In genomic region chr2:189393440-189394111, GRCh38 we compare ENCODE assay signal across 12 cellular contexts. TPM values are rescaled to one million over a fixed set of nuclear protein-coding genes. Genes with fewer than 3 reads are reported as not detected.
DNase-seq lines count a peak whose midpoint lies in the region; ATAC-seq, FAIRE-seq and TF ChIP-seq lines count a peak whose summit lies in the region.
"Had no signal": no experiment of that assay in that cellular context is flagged by ENCODE, and none has a peak within 500 bp of the region (broad histone marks: within the 10 kb centered on the region; RNA-seq: fewer than 3 reads in every experiment).

No MANE protein-coding gene starts in this region.

- H3K36me3 Mint-ChIP-seq in Caco-2 (ENCODE audit: insufficient read depth, unreplicated experiment): no peaks in the 10 kb centered on the region
- H3K36me3 Mint-ChIP-seq: activated naive CD4-positive, alpha-beta T cell treated with anti-CD3 and anti-CD28 coated beads, Interleukin-2, amount 50 U/mL, for 72 hours had no signal

- H3K4me1 ChIP-seq in Caco-2 (peaks cover 21% of the 10 kb centered on the region; the same call in 1 of the 2 replicates), esophagus squamous epithelium (no peaks in the 10 kb centered on the region), pancreas (no peaks in the 10 kb centered on the region)

- peaks cover 15% of the 10 kb centered on the region for H3K4me1 Mint-ChIP-seq in Caco-2 (ENCODE audit: low read depth, unreplicated experiment)

- H3K9me3 Mint-ChIP-seq in Caco-2 (ENCODE audit: unreplicated experiment): no peaks in the 10 kb centered on the region

- POLR2A ChIA-PET in Caco-2 (lab: Charles Lee): no interaction called here

- DNase-seq in Caco-2: no peak
- DNase-seq in RCC 7860 (ENCODE audit: low spot score): peak; percentile 84
- no peak for DNase-seq in esophagus squamous epithelium (lab: John Stamatoyannopoulos, UW)
- DNase-seq in pancreas: no peak
- no peak for DNase-seq in central memory CD4-positive, alpha-beta T cell
- no peak for DNase-seq in lower leg skin (ENCODE audit: low spot score in 2 of 2)
- DNase-seq in NOMO-1 treated with dmso at 0.1 percent for 144 hours (lab: John Stamatoyannopoulos, UW; ENCODE audit: unreplicated experiment): no peak
- DNase-seq: DMS53, NCI-H2107 had no signal

- BruUV-seq in Caco-2 (replicated peaks; lab: Mats Ljungman, UMichigan): no TSS peak

- no peaks in the 10 kb centered on the region for H3K27me3 Mint-ChIP-seq in Caco-2 (ENCODE audit: insufficient read depth, unreplicated experiment)

- FAIRE-seq in RCC 7860 (lab: Jason Lieb, UNC) (peak; percentile 98), pancreas (lab: Jason Lieb, UNC) (peak; percentile 85)
- FAIRE-seq: GM19239 had no signal

- H3K27me3 ChIP-seq in Caco-2 (replicated peaks; ENCODE audit: control insufficient read depth, insufficient read depth, low read length): no peaks in the 10 kb centered on the region
- H3K27me3 ChIP-seq in esophagus squamous epithelium: no peaks in the 10 kb centered on the region
- no peaks in the 10 kb centered on the region for H3K27me3 ChIP-seq in pancreas

- H3K36me3 ChIP-seq in Caco-2 (ENCODE audit: control insufficient read depth, insufficient read depth, low read length) (no peaks in the 10 kb centered on the region), esophagus squamous epithelium (no peaks in the 10 kb centered on the region), pancreas (no peaks in the 10 kb centered on the region)

- H3K27ac ChIP-seq in esophagus squamous epithelium (peak overlapping the region; percentile 34 to 63 (median 48)), pancreas (no peak overlapping the region)

- CTCF ChIA-PET in Caco-2 (lab: Charles Lee): no interaction called here

- no peak for TF ChIP-seq POLR2A in esophagus squamous epithelium (IDR thresholded peaks at IDR 0.05)
- TF ChIP-seq POLR2A in lower leg skin (IDR thresholded peaks at IDR 0.05): no peak

- H3K27ac Mint-ChIP-seq in Caco-2 (ENCODE audit: unreplicated experiment): peak overlapping the region; percentile 66
- H3K27ac Mint-ChIP-seq: activated naive CD4-positive, alpha-beta T cell treated with anti-CD3 and anti-CD28 coated beads, Interleukin-2, amount 50 U/mL, for 72 hours had no signal

- intact Hi-C loops in Caco-2 (cut with micrococcal nuclease; ENCODE audit: unreplicated experiment): loop anchor here (1.0 kb wide), 1 partner anchor 14 kb away; no protein-coding TSS in a partner anchor
- intact Hi-C loops in esophagus squamous epithelium (cut with DNase I): no loop called here
- intact Hi-C loops in pancreas (cut with DNase I): no loop called here
- intact Hi-C loops in lower leg skin (cut with DNase I; ENCODE audit: low total_unique reads): no loop called here

- ATAC-seq in pancreas (peak in 3 of 4 donors; percentile 39 to 61 (median 46)), GM19324 (IDR thresholded peaks at IDR 0.05; ENCODE audit: low FRiP score, unreplicated experiment) (no peak)
- ATAC-seq: activated naive CD4-positive, alpha-beta T cell treated with anti-CD3 and anti-CD28 coated beads, Interleukin-2, amount 50 U/mL, for 72 hours had no signal

- TF ChIP-seq CTCF in Caco-2 (IDR thresholded peaks at IDR 0.05; ENCODE audit: insufficient read depth in 1 of 2, low read depth in 1 of 2, low read length in 1 of 2, severe bottlenecking in 1 of 2, unreplicated experiment in 1 of 2) (no peak), esophagus squamous epithelium (IDR thresholded peaks at IDR 0.05) (no peak), pancreas (IDR thresholded peaks at IDR 0.05) (no peak), lower leg skin (IDR thresholded peaks at IDR 0.05) (no peak)

- no peak overlapping the region for H3K4me3 Mint-ChIP-seq in Caco-2 (ENCODE audit: unreplicated experiment)

- peaks cover 6% of the 10 kb centered on the region; the same call in 1 of the 2 replicates for H3K9me3 ChIP-seq in Caco-2
- H3K9me3 ChIP-seq in esophagus squamous epithelium: no peaks in the 10 kb centered on the region
- no peaks in the 10 kb centered on the region for H3K9me3 ChIP-seq in pancreas

- H3K4me3 ChIP-seq in Caco-2 (ENCODE audit: low read depth, low read length) (no peak overlapping the region), esophagus squamous epithelium (no peak overlapping the region), pancreas (no peak overlapping the region), lower leg skin (ENCODE audit: low read depth, poor library complexity, severe bottlenecking) (no peak overlapping the region)

- WGBS in esophagus squamous epithelium, 2 donors: 38 to 44% methylated on average over 2 of the region's 2 CpGs
- WGBS in pancreas, 2 donors: 81 to 82% methylated on average over 2 of the region's 2 CpGs
- 33 to 65% methylated on average over 2 of the region's 2 CpGs for WGBS in lower leg skin, 2 donors

RNA-seq across cellular contexts. Expression of gene WDR75, which starts 47.7 kb away (rescaled TPM):
- total RNA-seq in Caco-2 (2022) (50.2 and 57.7 TPM in 2 replicates), esophagus squamous epithelium (10 to 100 TPM; 15.8 to 44.4 (median 30.6) TPM), pancreas (10 to 100 TPM; 13.5 to 20.9 (median 14.7) TPM), lower leg skin (10 to 100 TPM; 20.8 to 38.1 (median 26.4) TPM)
- polyA plus RNA-seq in pancreas: 10 to 100 TPM; 11.3 to 20.1 TPM

Comparison
In these comparisons a context has a peak if more than half of its experiments do, and no peak if none do; other contexts are left out.
1. H3K27ac ChIP-seq: peak in esophagus squamous epithelium (4 of 4); none in pancreas (0 of 4).